ENCODE assay signal across 1 cellular context in genomic region chr2:228699400-228699799, GRCh38.
TF ChIP-seq lines count a peak whose summit lies in the region.

No MANE protein-coding gene starts in this region.

TF ChIP-seq in GM23338, 12 proteins besides CTCF, POLR2A, EP300 and RAD21 (continued from another document):
- TF ChIP-seq ZNF462 (CRISPR knock-in tag; IDR thresholded peaks at IDR 0.05): no peak
- no peak for TF ChIP-seq ZNF331 (CRISPR knock-in tag; IDR thresholded peaks at IDR 0.05; ENCODE audit: low read depth)
- no peak for TF ChIP-seq EZH2phosphoT487 (IDR thresholded peaks at IDR 0.05; ENCODE audit: unreplicated experiment)
